Comparison of ENCODE assay signal across 2 cellular contexts in the genomic region with DNA sequence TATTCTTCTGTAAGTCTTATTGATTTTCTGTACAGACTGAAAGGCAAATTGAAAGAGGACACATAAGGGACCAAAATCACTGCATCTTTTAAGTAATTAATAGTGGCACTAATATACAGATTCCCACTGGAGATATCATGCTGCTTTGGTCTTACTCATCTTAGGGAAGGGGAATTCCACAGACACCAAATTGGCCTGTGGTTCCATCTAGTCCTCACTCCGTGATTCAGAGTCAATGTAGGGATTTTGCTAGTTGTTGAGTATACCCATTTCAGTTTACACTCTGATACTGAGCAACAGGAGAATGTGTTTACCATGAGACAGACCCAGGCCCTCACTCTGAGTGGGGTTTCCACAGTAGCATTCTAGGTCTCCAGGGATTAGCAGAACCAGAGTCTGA.
TF ChIP-seq lines count a peak whose summit lies in the region.

No MANE protein-coding gene starts in this region.

TF ChIP-seq in SK-N-SH, 30 proteins besides CTCF, POLR2A, EP300 and RAD21 (continued from another document):
- TF ChIP-seq POLR2AphosphoS5 (IDR thresholded peaks at IDR 0.05; ENCODE audit: low read depth, low read length) (no peak), YY1 (IDR thresholded peaks at IDR 0.05; ENCODE audit: low read depth) (no peak), GATA2 (CRISPR knock-in tag; IDR thresholded peaks at IDR 0.05) (no peak), FOXM1 (IDR thresholded peaks at IDR 0.05; ENCODE audit: low read depth) (no peak), SIN3A (IDR thresholded peaks at IDR 0.05; ENCODE audit: borderline replicate concordance, low read depth, low read length) (no peak), MXI1 (IDR thresholded peaks at IDR 0.05; ENCODE audit: low read depth, low read length) (no peak), SMC3 (IDR thresholded peaks at IDR 0.05; ENCODE audit: low read depth, low read length) (no peak), NFIC (IDR thresholded peaks at IDR 0.05; ENCODE audit: borderline replicate concordance) (no peak), EZH2phosphoT487 (IDR thresholded peaks at IDR 0.05; ENCODE audit: borderline replicate concordance, low read depth) (no peak), CHD2 (IDR thresholded peaks at IDR 0.05; ENCODE audit: low read length, partially characterized antibody) (no peak), IRF3 (IDR thresholded peaks at IDR 0.05; ENCODE audit: low read depth, low read length) (no peak), GABPA (IDR thresholded peaks at IDR 0.05; ENCODE audit: low read depth) (no peak), TEAD4 (IDR thresholded peaks at IDR 0.05; ENCODE audit: borderline replicate concordance, insufficient read depth) (peak; percentile 35; the same call in 1 of the 2 replicates), MAX (IDR thresholded peaks at IDR 0.05; ENCODE audit: low read depth) (no peak), FOXJ3 (CRISPR knock-in tag; IDR thresholded peaks at IDR 0.05) (no peak), FOSL2 (IDR thresholded peaks at IDR 0.05; ENCODE audit: borderline replicate concordance, low read depth) (peak; percentile 33; the same call in 1 of the 2 replicates), RXRA (IDR thresholded peaks at IDR 0.05; ENCODE audit: borderline replicate concordance, low read depth) (no peak), ELF1 (IDR thresholded peaks at IDR 0.05) (no peak), PBX3 (IDR thresholded peaks at IDR 0.05) (peak; percentile 77), MEF2A (IDR thresholded peaks at IDR 0.05; ENCODE audit: borderline replicate concordance, low read depth) (0 out of 2 replicates have a peak, but pooled peaks have one; percentile 12), RCOR1 (IDR thresholded peaks at IDR 0.05; ENCODE audit: low read length) (no peak), TCF12 (IDR thresholded peaks at IDR 0.05) (peak; percentile 32; the same call in 1 of the 2 replicates), REST (IDR thresholded peaks at IDR 0.05; ENCODE audit: low read depth, low read length) (no peak), TAF1 (IDR thresholded peaks at IDR 0.05; ENCODE audit: borderline replicate concordance, low read depth, low read length) (no peak), NRF1 (IDR thresholded peaks at IDR 0.05; ENCODE audit: low read depth, low read length) (no peak), JUND (IDR thresholded peaks at IDR 0.05) (no peak)

TF ChIP-seq in SK-N-SH treated with all-trans-retinoic acid at 6 μM for 48 hours, 23 proteins besides CTCF, POLR2A, EP300 and RAD21 (continued from another document):
- TF ChIP-seq, protein P1, sequence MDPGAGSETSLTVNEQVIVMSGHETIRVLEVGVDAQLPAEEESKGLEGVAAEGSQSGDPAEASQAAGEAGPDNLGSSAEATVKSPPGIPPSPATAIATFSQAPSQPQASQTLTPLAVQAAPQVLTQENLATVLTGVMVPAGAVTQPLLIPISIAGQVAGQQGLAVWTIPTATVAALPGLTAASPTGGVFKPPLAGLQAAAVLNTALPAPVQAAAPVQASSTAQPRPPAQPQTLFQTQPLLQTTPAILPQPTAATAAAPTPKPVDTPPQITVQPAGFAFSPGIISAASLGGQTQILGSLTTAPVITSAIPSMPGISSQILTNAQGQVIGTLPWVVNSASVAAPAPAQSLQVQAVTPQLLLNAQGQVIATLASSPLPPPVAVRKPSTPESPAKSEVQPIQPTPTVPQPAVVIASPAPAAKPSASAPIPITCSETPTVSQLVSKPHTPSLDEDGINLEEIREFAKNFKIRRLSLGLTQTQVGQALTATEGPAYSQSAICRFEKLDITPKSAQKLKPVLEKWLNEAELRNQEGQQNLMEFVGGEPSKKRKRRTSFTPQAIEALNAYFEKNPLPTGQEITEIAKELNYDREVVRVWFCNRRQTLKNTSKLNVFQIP (CRISPR knock-in tag; IDR thresholded peaks at IDR 0.05; ENCODE audit: borderline replicate concordance, low read depth) = no peak
- TF ChIP-seq ZFP3 (CRISPR knock-in tag; IDR thresholded peaks at IDR 0.05) (no peak), ESRRG (CRISPR knock-in tag; IDR thresholded peaks at IDR 0.05) (no peak), OSR1 (CRISPR knock-in tag; IDR thresholded peaks at IDR 0.05) (no peak), ARNTL (CRISPR knock-in tag; IDR thresholded peaks at IDR 0.05; ENCODE audit: borderline replicate concordance, low read depth) (no peak), SNAI2 (CRISPR knock-in tag; IDR thresholded peaks at IDR 0.05) (no peak)
- TF ChIP-seq, protein P2, sequence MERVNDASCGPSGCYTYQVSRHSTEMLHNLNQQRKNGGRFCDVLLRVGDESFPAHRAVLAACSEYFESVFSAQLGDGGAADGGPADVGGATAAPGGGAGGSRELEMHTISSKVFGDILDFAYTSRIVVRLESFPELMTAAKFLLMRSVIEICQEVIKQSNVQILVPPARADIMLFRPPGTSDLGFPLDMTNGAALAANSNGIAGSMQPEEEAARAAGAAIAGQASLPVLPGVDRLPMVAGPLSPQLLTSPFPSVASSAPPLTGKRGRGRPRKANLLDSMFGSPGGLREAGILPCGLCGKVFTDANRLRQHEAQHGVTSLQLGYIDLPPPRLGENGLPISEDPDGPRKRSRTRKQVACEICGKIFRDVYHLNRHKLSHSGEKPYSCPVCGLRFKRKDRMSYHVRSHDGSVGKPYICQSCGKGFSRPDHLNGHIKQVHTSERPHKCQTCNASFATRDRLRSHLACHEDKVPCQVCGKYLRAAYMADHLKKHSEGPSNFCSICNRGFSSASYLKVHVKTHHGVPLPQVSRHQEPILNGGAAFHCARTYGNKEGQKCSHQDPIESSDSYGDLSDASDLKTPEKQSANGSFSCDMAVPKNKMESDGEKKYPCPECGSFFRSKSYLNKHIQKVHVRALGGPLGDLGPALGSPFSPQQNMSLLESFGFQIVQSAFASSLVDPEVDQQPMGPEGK (CRISPR knock-in tag; IDR thresholded peaks at IDR 0.05; ENCODE audit: borderline replicate concordance) = no peak
